ENCODE assay signal across 31 cellular contexts in the genomic region with DNA sequence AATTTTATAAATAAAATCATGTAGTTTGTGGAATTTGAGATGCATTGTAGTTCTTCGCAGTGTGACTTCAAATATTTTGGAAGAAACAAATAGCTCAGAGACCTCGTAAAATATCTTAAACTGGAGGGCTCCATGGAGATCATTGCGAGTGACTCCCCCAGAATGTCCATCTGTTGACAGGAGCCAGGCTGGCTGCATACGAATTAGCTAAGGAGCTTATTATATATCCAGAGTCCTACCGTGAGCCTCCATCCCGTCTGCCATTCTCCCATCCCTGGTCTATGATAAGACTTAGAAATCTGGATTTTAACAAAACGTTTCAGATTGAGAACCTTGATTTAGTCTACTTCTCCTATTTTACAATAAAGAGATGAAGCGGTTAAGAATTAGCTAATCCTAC.
"Had no signal": no experiment of that assay in that cellular context is flagged by ENCODE, and none has a peak within 500 bp of the region (broad histone marks: within the 10 kb centered on the region; RNA-seq: fewer than 3 reads in every experiment).

No MANE protein-coding gene starts in this region.

- H3K36me3 ChIP-seq: breast epithelium, colonic mucosa had no signal

- H3K27ac Mint-ChIP-seq: activated CD4-positive, alpha-beta memory T cell treated with anti-CD3 and anti-CD28 coated beads, Interleukin-2, amount 10 ng/mL, durations not matched to agents 7 days and 5 days; activated CD4-positive, alpha-beta T cell treated with anti-CD3 and anti-CD28 coated beads, Interleukin-2, amount 10 ng/mL, durations not matched to agents 7 days and 5 days; activated naive CD4-positive, alpha-beta T cell treated with anti-CD3 and anti-CD28 coated beads, Interleukin-2, amount 10 ng/mL, durations not matched to agents 7 days and 5 days; activated naive CD4-positive, alpha-beta T cell treated with anti-CD3 and anti-CD28 coated beads, Interleukin-2, amount 50 U/mL, for 72 hours; activated naive CD8-positive, alpha-beta T cell treated with anti-CD3 and anti-CD28 coated beads, Interleukin-2, amount 10 ng/mL, durations not matched to agents 7 days and 5 days; activated T-cell treated with anti-CD3 and anti-CD28 coated beads, Interleukin-2, amount 50 U/mL, for 24 hours; activated T-cell treated with anti-CD3 and anti-CD28 coated beads, Interleukin-2, amount 50 U/mL, for 72 hours; T-helper 17 cell; T-helper 2 cell treated with Interferon-gamma antibody and Interleukin-4, amounts not matched to agents 5 μg/mL and 100 μg/mL, for 36 hours; WTC11 had no signal

- H3K27me3 Mint-ChIP-seq: activated CD4-positive, alpha-beta memory T cell treated with anti-CD3 and anti-CD28 coated beads, Interleukin-2, amount 10 ng/mL, durations not matched to agents 7 days and 5 days; activated CD4-positive, alpha-beta T cell treated with anti-CD3 and anti-CD28 coated beads, Interleukin-2, amount 10 ng/mL, durations not matched to agents 7 days and 5 days; activated naive CD4-positive, alpha-beta T cell treated with anti-CD3 and anti-CD28 coated beads, Interleukin-2, amount 10 ng/mL, durations not matched to agents 7 days and 5 days; activated naive CD8-positive, alpha-beta T cell treated with anti-CD3 and anti-CD28 coated beads, Interleukin-2, amount 10 ng/mL, durations not matched to agents 7 days and 5 days; activated T-cell treated with anti-CD3 and anti-CD28 coated beads, Interleukin-2, amount 50 U/mL, for 24 hours; brain; T-helper 17 cell had no signal

- H3K9me3 Mint-ChIP-seq: activated CD4-positive, alpha-beta memory T cell treated with anti-CD3 and anti-CD28 coated beads, Interleukin-2, amount 10 ng/mL, durations not matched to agents 7 days and 5 days; activated CD4-positive, alpha-beta T cell treated with anti-CD3 and anti-CD28 coated beads, Interleukin-2, amount 10 ng/mL, durations not matched to agents 7 days and 5 days; activated naive CD4-positive, alpha-beta T cell treated with anti-CD3 and anti-CD28 coated beads, Interleukin-2, amount 10 ng/mL, durations not matched to agents 7 days and 5 days; activated naive CD4-positive, alpha-beta T cell treated with anti-CD3 and anti-CD28 coated beads, Interleukin-2, amount 50 U/mL, for 72 hours; activated naive CD8-positive, alpha-beta T cell treated with anti-CD3 and anti-CD28 coated beads, Interleukin-2, amount 10 ng/mL, durations not matched to agents 7 days and 5 days; activated T-cell treated with anti-CD3 and anti-CD28 coated beads, Interleukin-2, amount 50 U/mL, for 24 hours; activated T-cell treated with anti-CD3 and anti-CD28 coated beads, Interleukin-2, amount 50 U/mL, for 72 hours; brain; T-helper 2 cell treated with Interferon-gamma antibody and Interleukin-4, amounts not matched to agents 5 μg/mL and 100 μg/mL, for 36 hours; WTC11 had no signal

- H3K9me3 ChIP-seq: ascending aorta, breast epithelium, colonic mucosa, esophagus squamous epithelium, gastroesophageal sphincter, heart right ventricle had no signal

- H3K4me1 ChIP-seq: ascending aorta, breast epithelium, colonic mucosa, gastroesophageal sphincter had no signal

- H3K4me3 Mint-ChIP-seq: activated CD4-positive, alpha-beta memory T cell treated with anti-CD3 and anti-CD28 coated beads, Interleukin-2, amount 10 ng/mL, durations not matched to agents 7 days and 5 days; activated CD4-positive, alpha-beta T cell treated with anti-CD3 and anti-CD28 coated beads, Interleukin-2, amount 10 ng/mL, durations not matched to agents 7 days and 5 days; activated naive CD4-positive, alpha-beta T cell treated with anti-CD3 and anti-CD28 coated beads, Interleukin-2, amount 10 ng/mL, durations not matched to agents 7 days and 5 days; activated naive CD8-positive, alpha-beta T cell treated with anti-CD3 and anti-CD28 coated beads, Interleukin-2, amount 10 ng/mL, durations not matched to agents 7 days and 5 days; activated T-cell treated with anti-CD3 and anti-CD28 coated beads, Interleukin-2, amount 50 U/mL, for 24 hours; activated T-cell treated with anti-CD3 and anti-CD28 coated beads, Interleukin-2, amount 50 U/mL, for 72 hours; brain; T-helper 17 cell; T-helper 2 cell treated with Interferon-gamma antibody and Interleukin-4, amounts not matched to agents 5 μg/mL and 100 μg/mL, for 36 hours; WTC11 had no signal

- H3K4me3 ChIP-seq: ascending aorta, breast epithelium, cardiac muscle cell, colonic mucosa, esophagus squamous epithelium, gastroesophageal sphincter, heart right ventricle had no signal

- H3K27me3 ChIP-seq: ascending aorta, breast epithelium, cardiac muscle cell, colonic mucosa, esophagus squamous epithelium, gastroesophageal sphincter, heart right ventricle had no signal

- H3K27ac ChIP-seq: ascending aorta, breast epithelium, cardiac muscle cell, colonic mucosa, epithelial cell of prostate, esophagus squamous epithelium, gastroesophageal sphincter, heart right ventricle had no signal

- DNase-seq: activated CD4-positive, alpha-beta memory T cell treated with anti-CD3 and anti-CD28 coated beads, Interleukin-2, amount 10 ng/mL, durations not matched to agents 7 days and 5 days; activated CD4-positive, alpha-beta T cell treated with anti-CD3 and anti-CD28 coated beads for 1 hour; activated CD4-positive, alpha-beta T cell treated with anti-CD3 and anti-CD28 coated beads for 4 hours; activated CD4-positive, alpha-beta T cell treated with anti-CD3 and anti-CD28 coated beads, Interleukin-2, amount 10 ng/mL, durations not matched to agents 7 days and 5 days; activated CD4-positive, alpha-beta T cell treated with anti-CD3 and anti-CD28 coated beads, Interleukin-2, amount 50 U/mL, for 4 hours; activated CD8-positive, alpha-beta memory T cell treated with anti-CD3 and anti-CD28 coated beads, Interleukin-2, amount 50 U/mL, for 48 hours; activated gamma-delta T cell; activated naive CD4-positive, alpha-beta T cell; activated naive CD4-positive, alpha-beta T cell treated with anti-CD3 and anti-CD28 coated beads, Interleukin-2, amount 10 ng/mL, durations not matched to agents 7 days and 5 days; activated naive CD8-positive, alpha-beta T cell treated with anti-CD3 and anti-CD28 coated beads, Interleukin-2, amount 10 ng/mL, durations not matched to agents 7 days and 5 days; activated T-cell treated with anti-CD3 and anti-CD28 coated beads for 4 hours; activated T-cell treated with anti-CD3 and anti-CD28 coated beads, Interleukin-2, amount 50 U/mL, for 24 hours; activated T-cell treated with anti-CD3 and anti-CD28 coated beads, Interleukin-2, amount 50 U/mL, for 72 hours; central memory CD4-positive, alpha-beta T cell; cerebellar nuclear complex; colonic mucosa; effector CD8-positive, alpha-beta T cell; esophagus squamous epithelium; foreskin melanocyte; heart right ventricle; T-helper 17 cell; T1000 had no signal
